Comparison of ENCODE assay signal across 8 cellular contexts in genomic region chr17:4789701-4789950, GRCh38. TPM values are rescaled to one million over a fixed set of nuclear protein-coding genes. Genes with fewer than 3 reads are reported as not detected.
DNase-seq lines count a peak whose midpoint lies in the region; ATAC-seq and TF ChIP-seq lines count a peak whose summit lies in the region.

No MANE protein-coding gene starts in this region.

- no peaks in the 10 kb centered on the region for H3K9me3 Mint-ChIP-seq in activated CD4-positive, alpha-beta T cell treated with anti-CD3 and anti-CD28 coated beads, Interleukin-2, amount 10 ng/mL, durations not matched to agents 24 days and 14 days
- no peaks in the 10 kb centered on the region for H3K9me3 Mint-ChIP-seq in activated CD8-positive, alpha-beta T cell treated with anti-CD3 and anti-CD28 coated beads for 36 hours

- ATAC-seq in activated CD8-positive, alpha-beta T cell treated with anti-CD3 and anti-CD28 coated beads for 36 hours, result no peak
- ATAC-seq in GM21447 (IDR thresholded peaks at IDR 0.05; ENCODE audit: unreplicated experiment), result no peak
- ATAC-seq in GM21528 (IDR thresholded peaks at IDR 0.05; ENCODE audit: low FRiP score, unreplicated experiment), result no peak

- CTCF ChIA-PET in activated CD8-positive, alpha-beta T cell treated with anti-CD3 and anti-CD28 coated beads for 36 hours (lab: Charles Lee), result interaction anchor here (0.7 to 3.4 kb wide), 27 partner anchors 9 to 240 kb away, joined by 3 to 15 read pairs (median 4); partner anchors contain the start of genes ARRB2, C17orf107, CHRNE and CXCL16

- H3K4me1 Mint-ChIP-seq in activated CD4-positive, alpha-beta T cell treated with anti-CD3 and anti-CD28 coated beads, Interleukin-2, amount 10 ng/mL, durations not matched to agents 24 days and 14 days, result peaks cover 15% of the 10 kb centered on the region
- peaks cover 22% of the 10 kb centered on the region for H3K4me1 Mint-ChIP-seq in activated CD8-positive, alpha-beta T cell treated with anti-CD3 and anti-CD28 coated beads for 36 hours (ENCODE audit: low read depth)

- H3K27ac ChIP-seq in temporal lobe (ENCODE audit: low read depth, low read length), result peak overlapping the region; percentile 87

- intact Hi-C loops in activated CD4-positive, alpha-beta T cell treated with anti-CD3 and anti-CD28 coated beads, Interleukin-2, amount 10 ng/mL, durations not matched to agents 24 days and 14 days (cut with micrococcal nuclease), result loop anchor here (2.0 to 5.0 kb wide), 3 partner anchors 42 to 147 kb away; partner anchors contain the start of genes ALOX15 and CHRNE
- intact Hi-C loops in activated CD8-positive, alpha-beta T cell treated with anti-CD3 and anti-CD28 coated beads for 36 hours (cut with micrococcal nuclease), result loop anchor here (5.0 kb wide), 1 partner anchor 93 kb away; no protein-coding TSS in a partner anchor

- no peak for DNase-seq in activated CD4-positive, alpha-beta T cell treated with anti-CD3 and anti-CD28 coated beads, Interleukin-2, amount 10 ng/mL, durations not matched to agents 24 days and 14 days
- DNase-seq in activated CD4-positive, alpha-beta T cell treated with anti-CD3 and anti-CD28 coated beads for 48 hours, result no peak
- no peak for DNase-seq in activated CD8-positive, alpha-beta T cell treated with anti-CD3 and anti-CD28 coated beads for 36 hours
- peak; percentile 45 for DNase-seq in iPS-NIHi7 (ENCODE audit: extremely low spot score)
- no peak for DNase-seq in AG20443 (ENCODE audit: low spot score)

- peak overlapping the region; percentile 91 for H3K4me3 Mint-ChIP-seq in activated CD4-positive, alpha-beta T cell treated with anti-CD3 and anti-CD28 coated beads, Interleukin-2, amount 10 ng/mL, durations not matched to agents 24 days and 14 days
- H3K4me3 Mint-ChIP-seq in activated CD8-positive, alpha-beta T cell treated with anti-CD3 and anti-CD28 coated beads for 36 hours, result peak overlapping the region; percentile 72

- no peak for TF ChIP-seq CTCF in activated CD8-positive, alpha-beta T cell treated with anti-CD3 and anti-CD28 coated beads for 36 hours (IDR thresholded peaks at IDR 0.05)

- POLR2A ChIA-PET in activated CD8-positive, alpha-beta T cell treated with anti-CD3 and anti-CD28 coated beads for 36 hours (lab: Charles Lee), result interaction anchor here (0.6 to 2.3 kb wide), 11 partner anchors 10 to 150 kb away, joined by 3 to 11 read pairs (median 6); partner anchors contain the start of genes ARRB2, C17orf107, MINK1 and PELP1

- peak overlapping the region; percentile 46 for H3K27ac Mint-ChIP-seq in activated CD4-positive, alpha-beta T cell treated with anti-CD3 and anti-CD28 coated beads, Interleukin-2, amount 10 ng/mL, durations not matched to agents 24 days and 14 days
- peak overlapping the region; percentile 20 for H3K27ac Mint-ChIP-seq in activated CD8-positive, alpha-beta T cell treated with anti-CD3 and anti-CD28 coated beads for 36 hours

- H3K27me3 Mint-ChIP-seq in activated CD4-positive, alpha-beta T cell treated with anti-CD3 and anti-CD28 coated beads, Interleukin-2, amount 10 ng/mL, durations not matched to agents 24 days and 14 days, result peaks cover 38% of the 10 kb centered on the region
- H3K27me3 Mint-ChIP-seq in activated CD8-positive, alpha-beta T cell treated with anti-CD3 and anti-CD28 coated beads for 36 hours, result peaks cover 37% of the 10 kb centered on the region

- H3K36me3 Mint-ChIP-seq in activated CD4-positive, alpha-beta T cell treated with anti-CD3 and anti-CD28 coated beads, Interleukin-2, amount 10 ng/mL, durations not matched to agents 24 days and 14 days (ENCODE audit: low read depth), result no peaks in the 10 kb centered on the region
- H3K36me3 Mint-ChIP-seq in activated CD8-positive, alpha-beta T cell treated with anti-CD3 and anti-CD28 coated beads for 36 hours (ENCODE audit: low read depth), result no peaks in the 10 kb centered on the region

RNA-seq across cellular contexts. Expression of gene GLTPD2, which starts 0.9 kb away (rescaled TPM):
- total RNA-seq in activated CD4-positive, alpha-beta T cell treated with anti-CD3 and anti-CD28 coated beads, Interleukin-2, amount 10 ng/mL, durations not matched to agents 24 days and 14 days, result not detected in 2 replicates
- total RNA-seq in activated CD8-positive, alpha-beta T cell treated with anti-CD3 and anti-CD28 coated beads for 36 hours, result not detected
- total RNA-seq in temporal lobe, result not detected

RNA-seq across cellular contexts. Expression of gene VMO1, which starts 3.5 kb away (rescaled TPM):
- total RNA-seq in activated CD4-positive, alpha-beta T cell treated with anti-CD3 and anti-CD28 coated beads, Interleukin-2, amount 10 ng/mL, durations not matched to agents 24 days and 14 days, result not detected in 2 replicates
- not detected for total RNA-seq in activated CD8-positive, alpha-beta T cell treated with anti-CD3 and anti-CD28 coated beads for 36 hours
- 0.25 TPM for total RNA-seq in temporal lobe

RNA-seq across cellular contexts. Expression of gene PSMB6, which starts 6.3 kb away (rescaled TPM):
- 208 and 209 TPM in 2 replicates for total RNA-seq in activated CD4-positive, alpha-beta T cell treated with anti-CD3 and anti-CD28 coated beads, Interleukin-2, amount 10 ng/mL, durations not matched to agents 24 days and 14 days
- 100 to 1,000 TPM; 131 to 139 TPM for total RNA-seq in activated CD8-positive, alpha-beta T cell treated with anti-CD3 and anti-CD28 coated beads for 36 hours
- total RNA-seq in temporal lobe, result 45.7 TPM

RNA-seq across cellular contexts. Expression of gene PLD2, which starts 17.3 kb away (rescaled TPM):
- 14.5 and 16.1 TPM in 2 replicates for total RNA-seq in activated CD4-positive, alpha-beta T cell treated with anti-CD3 and anti-CD28 coated beads, Interleukin-2, amount 10 ng/mL, durations not matched to agents 24 days and 14 days
- 1 to 10 TPM; 6.2 to 6.8 TPM for total RNA-seq in activated CD8-positive, alpha-beta T cell treated with anti-CD3 and anti-CD28 coated beads for 36 hours
- 7.4 TPM for total RNA-seq in temporal lobe
